13 cellular contexts compared by ENCODE assay signal in genomic region chr11:126480015-126480409, GRCh38.
DNase-seq lines count a peak whose midpoint lies in the region; ATAC-seq and TF ChIP-seq lines count a peak whose summit lies in the region.
"Had no signal": no experiment of that assay in that cellular context is flagged by ENCODE, and none has a peak within 500 bp of the region (broad histone marks: within the 10 kb centered on the region; RNA-seq: fewer than 3 reads in every experiment).

No MANE protein-coding gene starts in this region.

- H4K91ac ChIP-seq in mesenchymal stem cell (ENCODE audit: low read length) = no peak overlapping the region

- H3K18ac ChIP-seq in mesenchymal stem cell (ENCODE audit: low read depth in 1 of 2, low read length in 2 of 2) = no peak overlapping the region

- no peak overlapping the region for H3K4me3 Mint-ChIP-seq in MCF 10A (ENCODE audit: unreplicated experiment)

- no peak overlapping the region for H2BK15ac ChIP-seq in mesenchymal stem cell (ENCODE audit: low read depth, poor library complexity, severe bottlenecking)

- H3K27ac ChIP-seq in breast epithelium (peak overlapping the region in 1 of 2 donors; percentile 75), VCaP (peak overlapping the region; percentile 72), mesenchymal stem cell (ENCODE audit: low read length, poor library complexity, severe bottlenecking) (no peak overlapping the region), upper lobe of right lung (peak overlapping the region; percentile 78)

- no peak overlapping the region for H3K4me2 ChIP-seq in mesenchymal stem cell (ENCODE audit: low read length, poor library complexity, severe bottlenecking)

- H2AK5ac ChIP-seq in mesenchymal stem cell (ENCODE audit: low read length, severe bottlenecking) = no peak overlapping the region

- intact Hi-C loops in MCF 10A (cut with micrococcal nuclease) = loop anchor here (1.0 to 5.0 kb wide), 3 partner anchors 39 to 558 kb away; no protein-coding TSS in a partner anchor
- intact Hi-C loops in breast epithelium (cut with DNase I; ENCODE audit: low total_unique reads) = no loop called here
- intact Hi-C loops in upper lobe of right lung (cut with DNase I) = loop anchor here (5.0 kb wide), 1 partner anchor 168 kb away; no protein-coding TSS in a partner anchor

- H3K23ac ChIP-seq in mesenchymal stem cell (ENCODE audit: low read length in 2 of 2) = no peak overlapping the region

- H3K4me1 Mint-ChIP-seq in MCF 10A (ENCODE audit: insufficient read depth, unreplicated experiment) = peaks cover 7% of the 10 kb centered on the region

- H3K27me3 Mint-ChIP-seq in MCF 10A (ENCODE audit: insufficient read depth, unreplicated experiment) = no peaks in the 10 kb centered on the region

- WGBS in mesenchymal stem cell = 89% methylated on average over 1 of the region's 3 CpGs

- no peak overlapping the region for H2BK12ac ChIP-seq in mesenchymal stem cell (ENCODE audit: low read length in 2 of 2)

- no peak overlapping the region for H3K4ac ChIP-seq in mesenchymal stem cell (ENCODE audit: low read depth in 1 of 2, low read length in 2 of 2)

- ATAC-seq in upper lobe of right lung (no peak), HG03175 (IDR thresholded peaks at IDR 0.05; ENCODE audit: unreplicated experiment) (no peak)

- H3K27ac Mint-ChIP-seq in MCF 10A (ENCODE audit: low read depth, unreplicated experiment) = peak overlapping the region; percentile 76
- H3K27ac Mint-ChIP-seq: CD8-positive, alpha-beta T cell had no signal

- POLR2A ChIA-PET in MCF 10A (lab: Yijun Ruan, JAX) = interaction anchor here (1.2 to 1.8 kb wide), 3 partner anchors 161 to 176 kb away, joined by 5 to 10 read pairs (median 7); partner anchors contain the start of gene DCPS

- no peak overlapping the region for H3K14ac ChIP-seq in mesenchymal stem cell (ENCODE audit: low read length in 2 of 2)

- peak overlapping the region; percentile 77 for H3K9ac ChIP-seq in mesenchymal stem cell (ENCODE audit: low read length)

- H3K36me3 ChIP-seq in breast epithelium = no peaks in the 10 kb centered on the region
- H3K36me3 ChIP-seq in mesenchymal stem cell (ENCODE audit: control insufficient read depth in 1 of 2, insufficient read depth in 2 of 2, low read depth in 1 of 2, low read length in 2 of 2) = no peaks in the 10 kb centered on the region
- no peaks in the 10 kb centered on the region for H3K36me3 ChIP-seq in upper lobe of right lung
- H3K36me3 ChIP-seq: esophagus muscularis mucosa had no signal

- no peaks in the 10 kb centered on the region for H3K9me3 Mint-ChIP-seq in MCF 10A (ENCODE audit: unreplicated experiment)
- H3K9me3 Mint-ChIP-seq: CD8-positive, alpha-beta T cell; T-helper 1 cell treated with Interleukin-12 subunit alpha and Interleukin-12 subunit beta and Interleukin-4 antibody, amounts not matched to agents 30 μg/mL and 1 μg/mL, for 36 hours had no signal

- no peaks in the 10 kb centered on the region for H3K79me1 ChIP-seq in mesenchymal stem cell (replicated peaks; ENCODE audit: low read length, poor library complexity, severe bottlenecking)

- H3K36me3 Mint-ChIP-seq in MCF 10A (ENCODE audit: insufficient read depth, unreplicated experiment) = no peaks in the 10 kb centered on the region
- H3K36me3 Mint-ChIP-seq: CD8-positive, alpha-beta T cell had no signal

- TF ChIP-seq CTCF in MCF 10A (IDR thresholded peaks at IDR 0.05; ENCODE audit: unreplicated experiment) = no peak
- no peak for TF ChIP-seq CTCF in breast epithelium (IDR thresholded peaks at IDR 0.05)
- TF ChIP-seq CTCF in VCaP (conservative IDR thresholded peaks at IDR 0.05) = no peak
- TF ChIP-seq CTCF in upper lobe of right lung (IDR thresholded peaks at IDR 0.05) = no peak

- H2BK120ac ChIP-seq in mesenchymal stem cell (ENCODE audit: low read depth, low read length) = no peak overlapping the region

- BruUV-seq in MCF 10A (replicated peaks; lab: Mats Ljungman, UMichigan) = no TSS peak

- no peak overlapping the region for H2BK5ac ChIP-seq in mesenchymal stem cell (ENCODE audit: low read depth, low read length, poor library complexity, severe bottlenecking)

- H2AFZ ChIP-seq in mesenchymal stem cell (ENCODE audit: low read depth, low read length) = no peak overlapping the region

- H3K27me3 ChIP-seq in breast epithelium (no peaks in the 10 kb centered on the region), mesenchymal stem cell (ENCODE audit: control insufficient read depth in 1 of 2, insufficient read depth in 1 of 2, low read length in 2 of 2) (peaks cover 0 to 9% of the 10 kb centered on the region in 2 experiments), upper lobe of right lung (no peaks in the 10 kb centered on the region)
- H3K27me3 ChIP-seq: body of pancreas, esophagus muscularis mucosa had no signal

- H3K4me1 ChIP-seq in breast epithelium (no peaks in the 10 kb centered on the region), mesenchymal stem cell (ENCODE audit: control insufficient read depth, insufficient read depth, low read depth, low read length) (peaks cover 15% of the 10 kb centered on the region), upper lobe of right lung (peaks cover 4% of the 10 kb centered on the region)

- H3K9me3 ChIP-seq in breast epithelium (no peaks in the 10 kb centered on the region), mesenchymal stem cell (ENCODE audit: control insufficient read depth, low read length) (peaks cover 8% of the 10 kb centered on the region), upper lobe of right lung (no peaks in the 10 kb centered on the region)
- H3K9me3 ChIP-seq: A549, body of pancreas, esophagus muscularis mucosa had no signal

- DNase-seq in MCF 10A (ENCODE audit: unreplicated experiment) (no peak), breast epithelium (ENCODE audit: low spot score in 2 of 2) (no peak), mesenchymal stem cell (no peak), upper lobe of right lung (no peak), occipital lobe (lab: John Stamatoyannopoulos, UW) (no peak), SHP77 treated with DMSO at 0.1 percent for 48 hours (lab: John Stamatoyannopoulos, UW) (no peak)

- H3K4me3 ChIP-seq in breast epithelium (no peak overlapping the region), mesenchymal stem cell (ENCODE audit: insufficient read depth in 1 of 2, low read depth in 1 of 2, low read length in 2 of 2) (no peak overlapping the region), upper lobe of right lung (no peak overlapping the region)
- H3K4me3 ChIP-seq: A549, body of pancreas had no signal

- H4K8ac ChIP-seq in mesenchymal stem cell (ENCODE audit: low read length) = no peak overlapping the region

- TF ChIP-seq POLR2A in breast epithelium (IDR thresholded peaks at IDR 0.05) = no peak

- CTCF ChIA-PET in MCF 10A (lab: Yijun Ruan, JAX) = interaction anchor here (0.5 to 9.5 kb wide), 49 partner anchors 7 to 506 kb away, joined by 3 to 297 read pairs (median 6); partner anchors contain the start of gene DCPS
